Comparison of ENCODE assay signal across 13 cellular contexts in genomic region chr3:112767177-112767576, GRCh38.
DNase-seq lines count a peak whose midpoint lies in the region; ATAC-seq and TF ChIP-seq lines count a peak whose summit lies in the region.
"Had no signal": no experiment of that assay in that cellular context is flagged by ENCODE, and none has a peak within 500 bp of the region (broad histone marks: within the 10 kb centered on the region; RNA-seq: fewer than 3 reads in every experiment).

No MANE protein-coding gene starts in this region.

- H3K14ac ChIP-seq in IMR-90 (replicated peaks; ENCODE audit: low read depth, low read length), result peak overlapping the region; percentile 70; the same call in 1 of the 2 replicates

- H2BK120ac ChIP-seq in IMR-90 (ENCODE audit: low read depth, low read length), result peak overlapping the region; percentile 57; the same call in 1 of the 2 replicates

- peak overlapping the region; percentile 43 for H2BK5ac ChIP-seq in IMR-90 (ENCODE audit: low read depth, low read length, poor library complexity, severe bottlenecking)

- no peaks in the 10 kb centered on the region for H3K4me1 Mint-ChIP-seq in stimulated activated naive CD8-positive, alpha-beta T cell treated with anti-CD3 and anti-CD28 coated beads, Interleukin-15, amount 100 ng/mL, for 72 hours
- H3K4me1 Mint-ChIP-seq in activated CD4-positive, alpha-beta T cell treated with anti-CD3 and anti-CD28 coated beads, Interleukin-2, amount 10 ng/mL, durations not matched to agents 24 days and 14 days, result peaks cover 12% of the 10 kb centered on the region

- no peak overlapping the region for H3K56ac ChIP-seq in IMR-90 (ENCODE audit: extremely low read depth, insufficient read depth, low read length)

- peak overlapping the region; percentile 32 for H2BK20ac ChIP-seq in IMR-90 (ENCODE audit: low read depth, low read length)

- H4K5ac ChIP-seq in IMR-90 (ENCODE audit: low read depth, low read length), result peak overlapping the region; percentile 18

- no peaks in the 10 kb centered on the region for H3K79me1 ChIP-seq in IMR-90 (ENCODE audit: low read depth in 1 of 2, low read length in 2 of 2)

- POLR2A ChIA-PET in IMR-90 (lab: Charles Lee; ENCODE audit: unreplicated experiment), result no interaction called here

- no peak for TF ChIP-seq CTCF in GM06990 (IDR thresholded peaks at IDR 0.05; ENCODE audit: insufficient read depth, low read length, poor library complexity, severe bottlenecking)
- TF ChIP-seq CTCF in IMR-90 (conservative IDR thresholded peaks at IDR 0.05; ENCODE audit: low read depth, low read length), result no peak
- no peak for TF ChIP-seq CTCF in fibroblast of the aortic adventitia (IDR thresholded peaks at IDR 0.05; ENCODE audit: insufficient read depth, low read length)
- no peak for TF ChIP-seq CTCF in uterus (IDR thresholded peaks at IDR 0.05)

- peak overlapping the region; percentile 56; the same call in 1 of the 3 replicates for H2BK15ac ChIP-seq in IMR-90 (ENCODE audit: low read depth, low read length)

- no peaks in the 10 kb centered on the region for H3K9me3 ChIP-seq in IMR-90 (ENCODE audit: control insufficient read depth, insufficient read depth, low read length)
- no peaks in the 10 kb centered on the region for H3K9me3 ChIP-seq in uterus
- H3K9me3 ChIP-seq: ascending aorta had no signal

- H2AFZ ChIP-seq in IMR-90 (replicated peaks; ENCODE audit: low read length, poor library complexity), result peak overlapping the region; percentile 53

- no peak for TF ChIP-seq POLR2A in IMR-90 (IDR thresholded peaks at IDR 0.05; ENCODE audit: low read depth, low read length)
- no peak for TF ChIP-seq POLR2A in uterus (IDR thresholded peaks at IDR 0.05)

- no CpG with 5 or more reads among the region's 2 CpGs for WGBS in IMR-90 (ENCODE audit: extremely low coverage in 2 of 2, insufficient read length in 1 of 2), 2 experiments

- H2AK9ac ChIP-seq in IMR-90 (replicated peaks; ENCODE audit: low read depth, low read length, poor library complexity), result peak overlapping the region; percentile 39

- H3K27ac Mint-ChIP-seq in stimulated activated naive CD8-positive, alpha-beta T cell treated with anti-CD3 and anti-CD28 coated beads, Interleukin-15, amount 100 ng/mL, for 72 hours, result no peak overlapping the region
- no peak overlapping the region for H3K27ac Mint-ChIP-seq in activated CD4-positive, alpha-beta T cell treated with anti-CD3 and anti-CD28 coated beads, Interleukin-2, amount 10 ng/mL, durations not matched to agents 24 days and 14 days
- H3K27ac Mint-ChIP-seq: activated CD8-positive, alpha-beta T cell treated with anti-CD3 and anti-CD28 coated beads, Interleukin-2, amount 10 ng/mL, durations not matched to agents 7 days and 5 days had no signal

- H3K27me3 Mint-ChIP-seq in stimulated activated naive CD8-positive, alpha-beta T cell treated with anti-CD3 and anti-CD28 coated beads, Interleukin-15, amount 100 ng/mL, for 72 hours, result no peaks in the 10 kb centered on the region
- H3K27me3 Mint-ChIP-seq in activated CD4-positive, alpha-beta T cell treated with anti-CD3 and anti-CD28 coated beads, Interleukin-2, amount 10 ng/mL, durations not matched to agents 24 days and 14 days, result no peaks in the 10 kb centered on the region

- H4K8ac ChIP-seq in IMR-90 (ENCODE audit: low read depth in 2 of 2, low read length in 2 of 2), result peak overlapping the region in 1 of 2 experiments; percentile 35; a peak in 1 of 4 replicates

- peak overlapping the region; percentile 10 for H3K23ac ChIP-seq in IMR-90 (ENCODE audit: low read depth, low read length)

- H3K36me3 Mint-ChIP-seq in activated CD4-positive, alpha-beta T cell treated with anti-CD3 and anti-CD28 coated beads, Interleukin-2, amount 10 ng/mL, durations not matched to agents 24 days and 14 days (ENCODE audit: low read depth), result no peaks in the 10 kb centered on the region

- peak overlapping the region; percentile 59 for H2AK5ac ChIP-seq in IMR-90 (ENCODE audit: low read depth, low read length)

- no peaks in the 10 kb centered on the region for H3K9me3 Mint-ChIP-seq in stimulated activated naive CD8-positive, alpha-beta T cell treated with anti-CD3 and anti-CD28 coated beads, Interleukin-15, amount 100 ng/mL, for 72 hours
- H3K9me3 Mint-ChIP-seq in activated CD4-positive, alpha-beta T cell treated with anti-CD3 and anti-CD28 coated beads, Interleukin-2, amount 10 ng/mL, durations not matched to agents 24 days and 14 days, result peaks cover 4% of the 10 kb centered on the region

- peak overlapping the region; percentile 22; the same call in 1 of the 2 replicates for H3K27ac ChIP-seq in IMR-90 (ENCODE audit: insufficient read depth, low read length)
- H3K27ac ChIP-seq in uterus, result no peak overlapping the region
- H3K27ac ChIP-seq: ascending aorta; BLaER1 treated with 17β-estradiol and CSF1 and Interleukin-3, amounts not matched to agents 10 nM and 100 nM; RWPE1 had no signal

- TF ChIP-seq RAD21 in IMR-90 (IDR thresholded peaks at IDR 0.05; ENCODE audit: low read length), result no peak

- in situ Hi-C loops in IMR-90 (cut with MboI; ENCODE audit: low sequenced_read_pairs), result no loop called here

- intact Hi-C loops in IMR-90 (cut with micrococcal nuclease), result no loop called here
- intact Hi-C loops in uterus (cut with DNase I; ENCODE audit: low total_unique reads), result no loop called here
- intact Hi-C loops in activated CD4-positive, alpha-beta T cell treated with anti-CD3 and anti-CD28 coated beads, Interleukin-2, amount 10 ng/mL, durations not matched to agents 24 days and 14 days (cut with micrococcal nuclease), result no loop called here

- CTCF ChIA-PET in IMR-90 (lab: Yijun Ruan, JAX), result interaction anchor here (0.6 to 1.1 kb wide), 2 partner anchors 9 to 17 kb away, joined by 3 to 4 read pairs; no protein-coding TSS in a partner anchor

- BruUV-seq in IMR-90 (replicated peaks; lab: Mats Ljungman, UMichigan), result no TSS peak

- peak overlapping the region; percentile 9; the same call in 1 of the 2 replicates for H4K91ac ChIP-seq in IMR-90 (ENCODE audit: insufficient read depth, low read depth, low read length)

- peak; percentile 29 for DNase-seq in GM06990 (ENCODE audit: extremely low read depth, insufficient read length)
- no peak for DNase-seq in IMR-90
- peak; percentile 45 for DNase-seq in fibroblast of the aortic adventitia (ENCODE audit: low read depth)
- no peak for DNase-seq in COR-L47 (lab: John Stamatoyannopoulos, UW)
- DNase-seq in uterus, result no peak
- DNase-seq in stimulated activated naive CD8-positive, alpha-beta T cell treated with anti-CD3 and anti-CD28 coated beads, Interleukin-15, amount 100 ng/mL, for 72 hours, result no peak
- no peak for DNase-seq in activated CD4-positive, alpha-beta T cell treated with anti-CD3 and anti-CD28 coated beads, Interleukin-2, amount 10 ng/mL, durations not matched to agents 24 days and 14 days
- DNase-seq: activated CD8-positive, alpha-beta T cell treated with anti-CD3 and anti-CD28 coated beads, Interleukin-2, amount 10 ng/mL, durations not matched to agents 7 days and 5 days had no signal

- no peaks in the 10 kb centered on the region for H4K20me1 ChIP-seq in IMR-90 (ENCODE audit: insufficient read depth, low read length)
- H4K20me1 ChIP-seq: BLaER1 treated with 17β-estradiol and CSF1 and Interleukin-3, amounts not matched to agents 10 nM and 100 nM had no signal

- H3K9me1 ChIP-seq in IMR-90 (ENCODE audit: insufficient read depth, low read length), result peaks cover 6% of the 10 kb centered on the region; the same call in 1 of the 2 replicates

- dilution Hi-C loops in IMR-90 (cut with HindIII; ENCODE audit: low sequenced_read_pairs, unreplicated experiment), result no loop called here

- H3K9ac ChIP-seq in IMR-90 (ENCODE audit: low read depth, low read length), result no peak overlapping the region; the same call in 1 of the 2 replicates
- H3K9ac ChIP-seq: BLaER1 treated with 17β-estradiol and CSF1 and Interleukin-3, amounts not matched to agents 10 nM and 100 nM had no signal

- H3K4me2 ChIP-seq in IMR-90 (ENCODE audit: low read depth, low read length), result no peak overlapping the region

- H3K4ac ChIP-seq in IMR-90 (ENCODE audit: low read depth, low read length), result peak overlapping the region; percentile 28

- ATAC-seq in GM21367 (IDR thresholded peaks at IDR 0.05; ENCODE audit: unreplicated experiment), result peak; percentile 60
- no peak for ATAC-seq in IMR-90 (ENCODE audit: low read depth)
- ATAC-seq in stimulated activated naive CD8-positive, alpha-beta T cell treated with anti-CD3 and anti-CD28 coated beads, Interleukin-15, amount 100 ng/mL, for 72 hours, result no peak
- ATAC-seq: activated CD8-positive, alpha-beta T cell treated with anti-CD3 and anti-CD28 coated beads, Interleukin-2, amount 10 ng/mL, durations not matched to agents 7 days and 5 days had no signal

- no peak overlapping the region for H3K4me3 ChIP-seq in GM06990 (replicated peaks; ENCODE audit: low read depth, low read length)
- no peak overlapping the region for H3K4me3 ChIP-seq in IMR-90 (ENCODE audit: insufficient read depth, low read depth, low read length)
- H3K4me3 ChIP-seq in fibroblast of the aortic adventitia (ENCODE audit: low read depth, low read length), result no peak overlapping the region
- H3K4me3 ChIP-seq in uterus, result no peak overlapping the region
- H3K4me3 ChIP-seq: ascending aorta; BLaER1 treated with 17β-estradiol and CSF1 and Interleukin-3, amounts not matched to agents 10 nM and 100 nM; lung had no signal

- H3K36me3 ChIP-seq in GM06990 (ENCODE audit: control insufficient read depth, insufficient read depth, low read length), result no peaks in the 10 kb centered on the region
- H3K36me3 ChIP-seq in IMR-90 (ENCODE audit: control insufficient read depth, insufficient read depth, low read length), result no peaks in the 10 kb centered on the region
- H3K36me3 ChIP-seq in uterus, result no peaks in the 10 kb centered on the region
- H3K36me3 ChIP-seq: ascending aorta; BLaER1 treated with 17β-estradiol and CSF1 and Interleukin-3, amounts not matched to agents 10 nM and 100 nM had no signal

- H3K4me1 ChIP-seq in IMR-90 (ENCODE audit: control insufficient read depth, insufficient read depth, low read length), result peaks cover 10% of the 10 kb centered on the region
- H3K4me1 ChIP-seq in uterus, result no peaks in the 10 kb centered on the region
- H3K4me1 ChIP-seq: ascending aorta had no signal

- H3K27me3 ChIP-seq in GM06990 (replicated peaks; ENCODE audit: control insufficient read depth, insufficient read depth, low read length), result no peaks in the 10 kb centered on the region
- no peaks in the 10 kb centered on the region for H3K27me3 ChIP-seq in IMR-90 (ENCODE audit: control insufficient read depth, insufficient read depth, low read length)
- no peaks in the 10 kb centered on the region for H3K27me3 ChIP-seq in uterus
- H3K27me3 ChIP-seq: ascending aorta; BLaER1 treated with 17β-estradiol and CSF1 and Interleukin-3, amounts not matched to agents 10 nM and 100 nM had no signal

- no peak overlapping the region for H3K4me3 Mint-ChIP-seq in stimulated activated naive CD8-positive, alpha-beta T cell treated with anti-CD3 and anti-CD28 coated beads, Interleukin-15, amount 100 ng/mL, for 72 hours
- no peak overlapping the region for H3K4me3 Mint-ChIP-seq in activated CD4-positive, alpha-beta T cell treated with anti-CD3 and anti-CD28 coated beads, Interleukin-2, amount 10 ng/mL, durations not matched to agents 24 days and 14 days
- H3K4me3 Mint-ChIP-seq: activated CD8-positive, alpha-beta T cell treated with anti-CD3 and anti-CD28 coated beads, Interleukin-2, amount 10 ng/mL, durations not matched to agents 7 days and 5 days had no signal

- peak overlapping the region; percentile 69 for H3K18ac ChIP-seq in IMR-90 (ENCODE audit: low read depth, low read length)

Comparison
In these comparisons a context has a peak if more than half of its experiments do, and no peak if none do; other contexts are left out.
1. DNase-seq: peak in GM06990 (single experiment) and fibroblast of the aortic adventitia (single experiment); none in IMR-90 (single experiment), COR-L47 (single experiment), uterus (0 of 2), stimulated activated naive CD8-positive, alpha-beta T cell treated with anti-CD3 and anti-CD28 coated beads, Interleukin-15, amount 100 ng/mL, for 72 hours (0 of 2) and activated CD4-positive, alpha-beta T cell treated with anti-CD3 and anti-CD28 coated beads, Interleukin-2, amount 10 ng/mL, durations not matched to agents 24 days and 14 days (single experiment).